12 cellular contexts compared by ENCODE assay signal in the genomic region with DNA sequence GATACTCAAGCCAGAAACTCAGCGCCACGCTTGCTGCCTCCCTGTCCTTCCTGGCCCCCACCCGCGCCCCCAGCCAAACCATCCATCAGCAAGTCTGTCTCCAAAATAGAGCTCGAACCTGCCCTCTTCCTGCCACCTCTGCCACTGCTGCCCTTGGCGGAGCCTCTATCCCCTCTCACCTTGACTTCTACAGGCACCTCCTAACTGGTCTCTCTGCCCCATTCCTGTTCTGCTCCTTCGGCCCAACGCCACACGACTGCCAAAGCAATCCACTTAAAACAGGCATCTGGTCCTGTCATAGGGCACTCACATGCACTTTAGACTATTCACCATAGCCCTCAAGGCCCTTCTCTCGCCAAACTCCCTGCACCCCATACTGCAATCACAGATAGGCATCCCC.
"Had no signal": no experiment of that assay in that cellular context is flagged by ENCODE, and none has a peak within 500 bp of the region (broad histone marks: within the 10 kb centered on the region; RNA-seq: fewer than 3 reads in every experiment).

No MANE protein-coding gene starts in this region.

- H3K4me3 ChIP-seq: cardiac muscle cell, heart right ventricle, skin epidermis had no signal

- ATAC-seq: activated CD8-positive, alpha-beta T cell treated with anti-CD3 and anti-CD28 coated beads, Interleukin-2, amount 10 ng/mL, durations not matched to agents 7 days and 5 days had no signal

- H3K4me3 Mint-ChIP-seq: activated CD8-positive, alpha-beta T cell treated with anti-CD3 and anti-CD28 coated beads, Interleukin-2, amount 10 ng/mL, durations not matched to agents 7 days and 5 days; activated naive CD8-positive, alpha-beta T cell treated with anti-CD3 and anti-CD28 coated beads, Interleukin-2, amount 50 U/mL, for 24 hours; mesothelial cell of epicardium had no signal

- H3K9me3 Mint-ChIP-seq: activated naive CD8-positive, alpha-beta T cell treated with anti-CD3 and anti-CD28 coated beads, Interleukin-2, amount 50 U/mL, for 24 hours; mesothelial cell of epicardium had no signal

- H3K27ac Mint-ChIP-seq: activated CD8-positive, alpha-beta T cell treated with anti-CD3 and anti-CD28 coated beads, Interleukin-2, amount 10 ng/mL, durations not matched to agents 7 days and 5 days; activated naive CD8-positive, alpha-beta T cell treated with anti-CD3 and anti-CD28 coated beads, Interleukin-2, amount 50 U/mL, for 24 hours; mesothelial cell of epicardium had no signal

- H3K36me3 ChIP-seq: cardiac muscle cell, heart right ventricle, neutrophil had no signal

- H3K9me3 ChIP-seq: heart right ventricle, neutrophil had no signal

- DNase-seq: activated CD8-positive, alpha-beta memory T cell treated with anti-CD3 and anti-CD28 coated beads, Interleukin-2, amount 50 U/mL, for 48 hours; activated CD8-positive, alpha-beta T cell treated with anti-CD3 and anti-CD28 coated beads, Interleukin-2, amount 10 ng/mL, durations not matched to agents 7 days and 5 days; activated naive CD4-positive, alpha-beta T cell; activated naive CD8-positive, alpha-beta T cell treated with anti-CD3 and anti-CD28 coated beads, Interleukin-2, amount 50 U/mL, for 24 hours; foreskin melanocyte; heart right ventricle; islet precursor cell; retina had no signal

- H3K36me3 Mint-ChIP-seq: mesothelial cell of epicardium had no signal

- H3K27ac ChIP-seq: cardiac muscle cell, neutrophil had no signal
